Comparison of ENCODE assay signal across 14 cellular contexts in the genomic region with DNA sequence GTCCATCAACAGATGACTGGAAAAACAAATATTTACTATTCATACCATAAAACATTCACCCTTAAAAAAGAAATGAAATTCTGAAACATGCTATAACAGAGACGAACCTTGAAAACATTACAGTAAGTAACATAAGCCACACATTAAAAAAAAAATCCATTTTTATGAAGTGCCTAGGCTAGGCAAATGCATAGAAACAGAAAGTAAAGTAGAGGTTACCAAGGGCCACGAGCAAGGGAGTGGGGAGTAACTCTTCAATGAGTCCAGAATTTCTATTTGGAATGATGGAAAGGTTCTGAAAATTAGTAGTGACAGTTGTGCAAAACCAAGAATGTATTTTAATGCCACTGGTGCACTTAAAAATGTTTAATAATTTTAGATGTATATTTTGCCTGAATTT.
"Had no signal": no experiment of that assay in that cellular context is flagged by ENCODE, and none has a peak within 500 bp of the region (broad histone marks: within the 10 kb centered on the region; RNA-seq: fewer than 3 reads in every experiment).

No MANE protein-coding gene starts in this region.

- H3K9me3 ChIP-seq: heart left ventricle, left lung, stomach, thoracic aorta had no signal

- H3K27ac Mint-ChIP-seq: activated naive CD8-positive, alpha-beta T cell treated with anti-CD3 and anti-CD28 coated beads, Interleukin-2, amount 50 U/mL, for 24 hours had no signal

- H3K4me3 Mint-ChIP-seq: activated naive CD8-positive, alpha-beta T cell treated with anti-CD3 and anti-CD28 coated beads, Interleukin-2, amount 50 U/mL, for 24 hours; neural crest cell had no signal

- H3K9me3 Mint-ChIP-seq: activated naive CD8-positive, alpha-beta T cell treated with anti-CD3 and anti-CD28 coated beads, Interleukin-2, amount 50 U/mL, for 24 hours; neural crest cell had no signal

- ATAC-seq: activated naive CD8-positive, alpha-beta T cell treated with anti-CD3 and anti-CD28 coated beads, Interleukin-2, amount 50 U/mL, for 24 hours; left lung had no signal

- H3K27me3 ChIP-seq: cardiac muscle cell, heart left ventricle, left lung, stomach had no signal

- H3K27me3 Mint-ChIP-seq: activated naive CD8-positive, alpha-beta T cell treated with anti-CD3 and anti-CD28 coated beads, Interleukin-2, amount 50 U/mL, for 24 hours had no signal

- H3K4me1 Mint-ChIP-seq: neural crest cell had no signal

- H3K27ac ChIP-seq: cardiac muscle cell, heart left ventricle, left lung, parathyroid adenoma, thoracic aorta had no signal

- H3K9ac ChIP-seq: parathyroid adenoma had no signal

- H3K4me3 ChIP-seq: cardiac muscle cell, heart left ventricle, left lung, stomach, thoracic aorta had no signal

- H2AFZ ChIP-seq: parathyroid adenoma had no signal

- DNase-seq: activated CD4-positive, alpha-beta T cell treated with anti-CD3 and anti-CD28 coated beads, Interleukin-2, amount 50 U/mL, for 1 hour; activated naive CD8-positive, alpha-beta T cell treated with anti-CD3 and anti-CD28 coated beads, Interleukin-2, amount 50 U/mL, for 24 hours; activated T-cell treated with anti-CD3 and anti-CD28 coated beads, Interleukin-2, amount 50 U/mL, for 1 hour; heart left ventricle; left lung; stimulated activated CD4-positive, alpha-beta T cell treated with anti-CD3 and anti-CD28 coated beads, Interleukin-4, amount 100 ng/mL, for 4 hours; stomach had no signal

- FAIRE-seq: colon, frontal cortex, keratinocyte had no signal
